9 cellular contexts compared by ENCODE assay signal in genomic region chr11:73645972-73646631, GRCh38. TPM values are rescaled to one million over a fixed set of nuclear protein-coding genes. Genes with fewer than 3 reads are reported as not detected.
DNase-seq lines count a peak whose midpoint lies in the region; ATAC-seq and TF ChIP-seq lines count a peak whose summit lies in the region.
"Had no signal": no experiment of that assay in that cellular context is flagged by ENCODE, and none has a peak within 500 bp of the region (broad histone marks: within the 10 kb centered on the region; RNA-seq: fewer than 3 reads in every experiment).

A gene with protein sequence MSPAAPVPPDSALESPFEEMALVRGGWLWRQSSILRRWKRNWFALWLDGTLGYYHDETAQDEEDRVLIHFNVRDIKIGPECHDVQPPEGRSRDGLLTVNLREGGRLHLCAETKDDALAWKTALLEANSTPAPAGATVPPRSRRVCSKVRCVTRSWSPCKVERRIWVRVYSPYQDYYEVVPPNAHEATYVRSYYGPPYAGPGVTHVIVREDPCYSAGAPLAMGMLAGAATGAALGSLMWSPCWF (plus strand): TSS chr11:73646581. CDS start chr11:73646609, 28 bp downstream.

- peaks cover 0 to 2% (median 0%) of the 10 kb centered on the region in 7 donors for H3K9me3 Mint-ChIP-seq in CD14-positive monocyte
- H3K9me3 Mint-ChIP-seq in natural killer cell treated with Interleukin-12 subunit alpha and Interleukin-12 subunit beta and Interleukin-15 and Interleukin-18, amount 100 ng/mL, for 72 hours, result no peaks in the 10 kb centered on the region

- 59% methylated on average over 23 of the region's 26 CpGs for WGBS in esophagus muscularis mucosa

- H3K27me3 Mint-ChIP-seq in CD14-positive monocyte (ENCODE audit: low read depth in 3 of 3), result peaks cover 5 to 17% (median 8%) of the 10 kb centered on the region in 3 donors
- H3K27me3 Mint-ChIP-seq in natural killer cell treated with Interleukin-12 subunit alpha and Interleukin-12 subunit beta and Interleukin-15 and Interleukin-18, amount 100 ng/mL, for 72 hours, result peaks cover 0 to 8% of the 10 kb centered on the region in 2 donors

- DNase-seq in CD14-positive monocyte (ENCODE audit: low spot score) (no peak), NT2/D1 (ENCODE audit: low read depth, low spot score) (no peak), esophagus muscularis mucosa (ENCODE audit: extremely low spot score) (no peak), GM19240 (ENCODE audit: insufficient read length, low spot score) (no peak), CD1c-positive myeloid dendritic cell (ENCODE audit: extremely low spot score) (no peak)
- DNase-seq in natural killer cell treated with Interleukin-12 subunit alpha and Interleukin-12 subunit beta and Interleukin-15 and Interleukin-18, amount 100 ng/mL, for 72 hours (ENCODE audit: low spot score), result no peak
- no peak for DNase-seq in stimulated activated naive CD4-positive, alpha-beta T cell (lab: John Stamatoyannopoulos, UW)
- no peak for DNase-seq in effector CD4-positive, alpha-beta T cell
- DNase-seq: GF-D8 had no signal

- no peak for TF ChIP-seq POLR2A in esophagus muscularis mucosa (IDR thresholded peaks at IDR 0.05; ENCODE audit: low read depth)

- H3K27me3 ChIP-seq in NT2/D1 (ENCODE audit: insufficient read depth, insufficient read length), result peaks cover 4% of the 10 kb centered on the region
- H3K27me3 ChIP-seq in esophagus muscularis mucosa, result peaks cover 0 to 13% (median 0%) of the 10 kb centered on the region in 4 donors

- H3K4me1 Mint-ChIP-seq in CD14-positive monocyte, result peaks cover 23% of the 10 kb centered on the region
- peaks cover 0 to 8% of the 10 kb centered on the region in 2 donors for H3K4me1 Mint-ChIP-seq in natural killer cell treated with Interleukin-12 subunit alpha and Interleukin-12 subunit beta and Interleukin-15 and Interleukin-18, amount 100 ng/mL, for 72 hours (ENCODE audit: low read depth in 2 of 2)

- peak within 1 kb of the TSS; percentile 64 to 73 for H3K4me3 Mint-ChIP-seq in CD14-positive monocyte
- peak within 1 kb of the TSS; percentile 45 for H3K4me3 Mint-ChIP-seq in natural killer cell treated with Interleukin-12 subunit alpha and Interleukin-12 subunit beta and Interleukin-15 and Interleukin-18, amount 100 ng/mL, for 72 hours

- no peak for ATAC-seq in natural killer cell treated with Interleukin-12 subunit alpha and Interleukin-12 subunit beta and Interleukin-15 and Interleukin-18, amount 100 ng/mL, for 72 hours

- H3K9me3 ChIP-seq in NT2/D1 (ENCODE audit: insufficient read depth, low read length) (no peaks in the 10 kb centered on the region), esophagus muscularis mucosa (no peaks in the 10 kb centered on the region)

- H3K27ac Mint-ChIP-seq in CD14-positive monocyte, result peak within 1 kb of the TSS in 2 of 7 donors; percentile 18 to 79
- no peak within 1 kb of the TSS for H3K27ac Mint-ChIP-seq in natural killer cell treated with Interleukin-12 subunit alpha and Interleukin-12 subunit beta and Interleukin-15 and Interleukin-18, amount 100 ng/mL, for 72 hours

- no peaks in the 10 kb centered on the region for H3K36me3 Mint-ChIP-seq in CD14-positive monocyte
- no peaks in the 10 kb centered on the region for H3K36me3 Mint-ChIP-seq in natural killer cell treated with Interleukin-12 subunit alpha and Interleukin-12 subunit beta and Interleukin-15 and Interleukin-18, amount 100 ng/mL, for 72 hours

- H3K4me3 ChIP-seq in NT2/D1 (ENCODE audit: insufficient read length, low read depth) (peak within 1 kb of the TSS; percentile 30), esophagus muscularis mucosa (peak within 1 kb of the TSS; percentile 44 to 56 (median 48))

- no peak within 1 kb of the TSS for H3K27ac ChIP-seq in esophagus muscularis mucosa (replicated peaks in 1 of 4)

- intact Hi-C loops in CD14-positive monocyte (cut with micrococcal nuclease), result no loop called here
- intact Hi-C loops in esophagus muscularis mucosa (cut with DNase I), result no loop called here

- TF ChIP-seq CTCF in CD14-positive monocyte (IDR thresholded peaks at IDR 0.05), result no peak
- TF ChIP-seq CTCF in esophagus muscularis mucosa (IDR thresholded peaks at IDR 0.05), result no peak

- no peaks in the 10 kb centered on the region for H3K36me3 ChIP-seq in NT2/D1 (ENCODE audit: insufficient read depth, insufficient read length, low read length)
- no peaks in the 10 kb centered on the region for H3K36me3 ChIP-seq in esophagus muscularis mucosa

- H3K4me1 ChIP-seq in NT2/D1 (ENCODE audit: insufficient read depth, insufficient read length) (peaks cover 17% of the 10 kb centered on the region), esophagus muscularis mucosa (peaks cover 0 to 23% (median 14%) of the 10 kb centered on the region in 4 donors)

- peak within 1 kb of the TSS; percentile 67 for H3K9ac ChIP-seq in NT2/D1 (ENCODE audit: insufficient read length, low read depth)

- no peak for TF ChIP-seq EP300 in esophagus muscularis mucosa (IDR thresholded peaks at IDR 0.05)

RNA-seq across cellular contexts. Expression of the gene that starts here (rescaled TPM):
- polyA plus RNA-seq in CD14-positive monocyte, result under 1 TPM; 0.25 to 0.88 TPM
- 10 to 100 TPM; 35.5 to 58.1 (median 45.7) TPM for total RNA-seq in esophagus muscularis mucosa
- 1 to 10 TPM in 1 of 2 donors, under 1 TPM in 1; 0.45 to 3.2 TPM for total RNA-seq in natural killer cell treated with Interleukin-12 subunit alpha and Interleukin-12 subunit beta and Interleukin-15 and Interleukin-18, amount 100 ng/mL, for 72 hours

Comparison
In these comparisons a context has a peak if more than half of its experiments do, and no peak if none do; other contexts are left out.
1. RNA of the gene that starts here (total RNA-seq): 35.5 to 58.1 TPM in esophagus muscularis mucosa; 0.45 to 3.2 TPM in natural killer cell treated with Interleukin-12 subunit alpha and Interleukin-12 subunit beta and Interleukin-15 and Interleukin-18, amount 100 ng/mL, for 72 hours; every median in the first group is over 4 times any median in the second.